ENCODE assay signal across 8 cellular contexts in genomic region chr9:127199001-127199791, GRCh38.
DNase-seq lines count a peak whose midpoint lies in the region; ATAC-seq and TF ChIP-seq lines count a peak whose summit lies in the region.

No MANE protein-coding gene starts in this region.

- H3K4me1 ChIP-seq in CD4-positive, CD25-positive, alpha-beta regulatory T cell (ENCODE audit: control insufficient read depth, insufficient read depth, low read length, poor library complexity, severe bottlenecking): peaks cover 7% of the 10 kb centered on the region

- H3K27ac Mint-ChIP-seq in CD4-positive, CD25-positive, alpha-beta regulatory T cell: peak overlapping the region in 1 of 3 donors; percentile 42

- ATAC-seq in CD4-positive, CD25-positive, alpha-beta regulatory T cell (ENCODE audit: low read depth in 2 of 2): peak; percentile 63 to 76

- H3K27ac ChIP-seq in CD4-positive, CD25-positive, alpha-beta regulatory T cell (ENCODE audit: insufficient read depth, low read length, poor library complexity, severe bottlenecking): no peak overlapping the region
- H3K27ac ChIP-seq in dorsolateral prefrontal cortex: peak overlapping the region in 24 of 59 donors; percentile 2 to 77 (median 34)

- no peaks in the 10 kb centered on the region for H3K9me3 Mint-ChIP-seq in CD4-positive, CD25-positive, alpha-beta regulatory T cell

- H3K36me3 Mint-ChIP-seq in CD4-positive, CD25-positive, alpha-beta regulatory T cell: no peaks in the 10 kb centered on the region

- no peak overlapping the region for H3K4me3 Mint-ChIP-seq in CD4-positive, CD25-positive, alpha-beta regulatory T cell

- H3K36me3 ChIP-seq in CD4-positive, CD25-positive, alpha-beta regulatory T cell (ENCODE audit: control insufficient read depth, insufficient read depth, low read length): no peaks in the 10 kb centered on the region
- H3K36me3 ChIP-seq in H7 (replicated peaks; ENCODE audit: control insufficient read depth, insufficient read depth, low read length): peaks cover 1% of the 10 kb centered on the region

- intact Hi-C loops in dorsolateral prefrontal cortex (cut with DNase I): loop anchor here (1.0 to 5.0 kb wide), 6 partner anchors 37 to 307 kb away; no protein-coding TSS in a partner anchor

- DNase-seq in CD4-positive, CD25-positive, alpha-beta regulatory T cell: peak; percentile 60 to 79 (median 70)
- DNase-seq in H7 (peak; percentile 95), NCI-H524 treated with DMSO at 0.1 percent for 48 hours (lab: John Stamatoyannopoulos, UW) (peak; percentile 47), dorsolateral prefrontal cortex (peak; percentile 64 to 90 (median 80)), lung microvascular endothelial cell (ENCODE audit: low read depth in 2 of 2) (peak; percentile 80 to 83), NCI-H1048 (lab: John Stamatoyannopoulos, UW) (no peak)
- peak; percentile 65 to 73 for DNase-seq in activated CD4-positive, alpha-beta T cell treated with anti-CD3 and anti-CD28 coated beads, Interleukin-2, amount 50 U/mL, for 24 hours (ENCODE audit: low read depth in 1 of 2, low spot score in 1 of 2)
- peak; percentile 46 to 67 (median 60) for DNase-seq in stimulated activated CD4-positive, alpha-beta T cell treated with anti-CD3 and anti-CD28 coated beads, TNF-alpha, amount 100 ng/mL, for 48 hours (ENCODE audit: low read depth in 3 of 3)

- peak overlapping the region; percentile 15 for H3K4me3 ChIP-seq in CD4-positive, CD25-positive, alpha-beta regulatory T cell (ENCODE audit: low read depth, low read length)
- H3K4me3 ChIP-seq in H7 (ENCODE audit: insufficient read depth, low read depth, low read length) (no peak overlapping the region), dorsolateral prefrontal cortex (no peak overlapping the region)

- no peaks in the 10 kb centered on the region for H3K9me3 ChIP-seq in CD4-positive, CD25-positive, alpha-beta regulatory T cell (ENCODE audit: control insufficient read depth in 2 of 2, low read length in 2 of 2)

- no peaks in the 10 kb centered on the region for H3K27me3 ChIP-seq in CD4-positive, CD25-positive, alpha-beta regulatory T cell (ENCODE audit: control insufficient read depth, insufficient read depth, low read length)
- H3K27me3 ChIP-seq in H7 (ENCODE audit: control insufficient read depth, insufficient read depth, low read length) (no peaks in the 10 kb centered on the region), dorsolateral prefrontal cortex (no peaks in the 10 kb centered on the region)

- peaks cover 0 to 12% (median 5%) of the 10 kb centered on the region in 4 donors for H3K4me1 Mint-ChIP-seq in CD4-positive, CD25-positive, alpha-beta regulatory T cell

- TF ChIP-seq CTCF in dorsolateral prefrontal cortex (IDR thresholded peaks at IDR 0.05 in 54 of 56, conservative IDR thresholded peaks at IDR 0.05 in 2 of 56; ENCODE audit: low read depth in 1 of 56, partially characterized antibody in 56 of 56): peak; percentile 82 to 97 (median 93)

- H3K27me3 Mint-ChIP-seq in CD4-positive, CD25-positive, alpha-beta regulatory T cell: no peaks in the 10 kb centered on the region
